ENCODE assay signal across 20 cellular contexts in genomic region chr6:45541934-45542333, GRCh38.
"Had no signal": no experiment of that assay in that cellular context is flagged by ENCODE, and none has a peak within 500 bp of the region (broad histone marks: within the 10 kb centered on the region; RNA-seq: fewer than 3 reads in every experiment).

No MANE protein-coding gene starts in this region.

- DNase-seq: activated CD4-positive, alpha-beta memory T cell treated with anti-CD3 and anti-CD28 coated beads, Interleukin-2, amount 10 ng/mL, durations not matched to agents 7 days and 5 days; activated naive CD4-positive, alpha-beta T cell; activated naive CD8-positive, alpha-beta T cell treated with anti-CD3 and anti-CD28 coated beads, Interleukin-2, amount 10 ng/mL, durations not matched to agents 7 days and 5 days; activated T-cell treated with anti-CD3 and anti-CD28 coated beads, Interleukin-2, amount 50 U/mL, for 4 hours; anterior cingulate cortex; dorsolateral prefrontal cortex; endodermal cell; nucleus accumbens; stimulated activated CD4-positive, alpha-beta T cell treated with anti-CD3 and anti-CD28 coated beads, Interleukin-4, amount 100 ng/mL, for 24 hours; stimulated activated naive CD4-positive, alpha-beta T cell treated with Interleukin-2 at 50 U/mL for 16 hours; SW 1271; transverse colon; WERI-Rb-1 had no signal

- H3K79me2 ChIP-seq: hepatocyte had no signal

- ATAC-seq: activated T-cell treated with anti-CD3 and anti-CD28 coated beads, Interleukin-2, amount 50 U/mL, for 4 hours; left lobe of liver had no signal

- H3K4me3 ChIP-seq: dorsolateral prefrontal cortex, hepatocyte, right atrium auricular region, skin epidermis, transverse colon had no signal

- H3K36me3 ChIP-seq: right atrium auricular region, transverse colon, WERI-Rb-1 had no signal

- H3K27ac Mint-ChIP-seq: activated CD4-positive, alpha-beta memory T cell treated with anti-CD3 and anti-CD28 coated beads, Interleukin-2, amount 10 ng/mL, durations not matched to agents 7 days and 5 days; activated naive CD8-positive, alpha-beta T cell treated with anti-CD3 and anti-CD28 coated beads, Interleukin-2, amount 10 ng/mL, durations not matched to agents 7 days and 5 days; endodermal cell; memory B cell; nephron; T-helper 2 cell treated with Interferon-gamma antibody and Interleukin-4, amounts not matched to agents 5 μg/mL and 100 μg/mL, for 36 hours had no signal

- H3K4me1 Mint-ChIP-seq: activated naive CD8-positive, alpha-beta T cell treated with anti-CD3 and anti-CD28 coated beads, Interleukin-2, amount 10 ng/mL, durations not matched to agents 7 days and 5 days; memory B cell had no signal

- H3K27me3 ChIP-seq: dorsolateral prefrontal cortex, hepatocyte, right atrium auricular region, transverse colon had no signal

- H2AFZ ChIP-seq: hepatocyte had no signal

- H3K27me3 Mint-ChIP-seq: activated CD4-positive, alpha-beta memory T cell treated with anti-CD3 and anti-CD28 coated beads, Interleukin-2, amount 10 ng/mL, durations not matched to agents 7 days and 5 days; activated naive CD8-positive, alpha-beta T cell treated with anti-CD3 and anti-CD28 coated beads, Interleukin-2, amount 10 ng/mL, durations not matched to agents 7 days and 5 days; memory B cell had no signal

- H3K27ac ChIP-seq: dorsolateral prefrontal cortex, hepatocyte, right atrium auricular region, transverse colon, WERI-Rb-1 had no signal

- H3K9me3 Mint-ChIP-seq: activated CD4-positive, alpha-beta memory T cell treated with anti-CD3 and anti-CD28 coated beads, Interleukin-2, amount 10 ng/mL, durations not matched to agents 7 days and 5 days; activated naive CD8-positive, alpha-beta T cell treated with anti-CD3 and anti-CD28 coated beads, Interleukin-2, amount 10 ng/mL, durations not matched to agents 7 days and 5 days; activated T-cell treated with anti-CD3 and anti-CD28 coated beads, Interleukin-2, amount 50 U/mL, for 4 hours; endodermal cell; memory B cell; nephron; T-helper 2 cell treated with Interferon-gamma antibody and Interleukin-4, amounts not matched to agents 5 μg/mL and 100 μg/mL, for 36 hours had no signal

- H3K36me3 Mint-ChIP-seq: memory B cell had no signal

- H3K4me3 Mint-ChIP-seq: activated CD4-positive, alpha-beta memory T cell treated with anti-CD3 and anti-CD28 coated beads, Interleukin-2, amount 10 ng/mL, durations not matched to agents 7 days and 5 days; activated naive CD8-positive, alpha-beta T cell treated with anti-CD3 and anti-CD28 coated beads, Interleukin-2, amount 10 ng/mL, durations not matched to agents 7 days and 5 days; activated T-cell treated with anti-CD3 and anti-CD28 coated beads, Interleukin-2, amount 50 U/mL, for 4 hours; endodermal cell; memory B cell; nephron; T-helper 2 cell treated with Interferon-gamma antibody and Interleukin-4, amounts not matched to agents 5 μg/mL and 100 μg/mL, for 36 hours had no signal

- H3K4me2 ChIP-seq: hepatocyte had no signal

- H3K9me3 ChIP-seq: right atrium auricular region, transverse colon had no signal
